In the genomic region with DNA sequence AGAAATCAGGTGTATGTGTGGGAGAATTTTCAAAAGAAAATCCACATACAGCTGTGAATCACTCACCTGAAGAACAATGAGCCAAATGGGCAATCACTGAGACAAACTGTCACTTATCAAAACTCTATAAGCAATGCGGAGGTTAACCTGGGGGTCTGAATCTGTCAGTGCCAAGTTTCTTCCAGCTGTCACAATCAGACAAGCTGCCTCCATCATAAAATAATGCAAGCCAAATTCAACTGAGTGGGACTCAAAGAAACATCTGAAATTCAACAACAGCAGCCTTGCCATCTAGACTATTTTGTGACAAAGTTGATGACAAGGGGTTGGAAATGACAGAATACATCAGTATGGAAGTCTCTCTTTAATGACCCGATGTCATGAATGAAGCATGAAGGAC, we compare ENCODE assay signal across 28 cellular contexts.
"Had no signal": no experiment of that assay in that cellular context is flagged by ENCODE, and none has a peak within 500 bp of the region (broad histone marks: within the 10 kb centered on the region; RNA-seq: fewer than 3 reads in every experiment).

No MANE protein-coding gene starts in this region.

- H3K27me3 ChIP-seq: stomach, suprapubic skin, testis, thyroid gland, tibial artery, tibial nerve, transverse colon, upper lobe of left lung, upper lobe of right lung, uterus, vagina had no signal

- H3K27me3 Mint-ChIP-seq: stimulated activated memory B cell treated with anti-CD40 and anti-IgM and Interleukin-4, amounts not matched to agents 10 μg/mL and 1 μg/mL and 100 μg/mL, for 72 hours; stimulated activated naive B cell treated with anti-CD40 and anti-IgM and Interleukin-4, amounts not matched to agents 10 μg/mL and 1 μg/mL and 100 μg/mL, for 72 hours; stimulated activated naive CD8-positive, alpha-beta T cell treated with anti-CD3 and anti-CD28 coated beads, Interleukin-15, amount 100 ng/mL, for 72 hours; stimulated activated naive CD8-positive, alpha-beta T cell treated with anti-CD3 and anti-CD28 coated beads, Interleukin-15, Interleukin-2, amounts not matched to agents 100 ng/mL and 50 ng/mL, for 24 hours; type B pancreatic cell had no signal

- H3K9me3 ChIP-seq: suprapubic skin, testis, thyroid gland, transverse colon, upper lobe of left lung, upper lobe of right lung, uterus, vagina had no signal

- H3K4me1 ChIP-seq: stomach, suprapubic skin, testis, thyroid gland, tibial nerve, transverse colon, upper lobe of left lung, upper lobe of right lung, uterus, vagina had no signal

- H3K9me3 Mint-ChIP-seq: type B pancreatic cell had no signal

- H3K36me3 Mint-ChIP-seq: stimulated activated effector memory CD8-positive, alpha-beta T cell treated with anti-CD3 and anti-CD28 coated beads, Interleukin-12 subunit alpha, Interleukin-12 subunit beta, amount 100 ng/mL, for 72 hours; stimulated activated memory B cell treated with anti-CD40 and anti-IgM and Interleukin-4, amounts not matched to agents 10 μg/mL and 1 μg/mL and 100 μg/mL, for 72 hours; stimulated activated naive B cell treated with anti-CD40 and anti-IgM and Interleukin-4, amounts not matched to agents 10 μg/mL and 1 μg/mL and 100 μg/mL, for 72 hours; type B pancreatic cell had no signal

- H3K4me1 Mint-ChIP-seq: stimulated activated effector memory CD8-positive, alpha-beta T cell treated with anti-CD3 and anti-CD28 coated beads, Interleukin-12 subunit alpha, Interleukin-12 subunit beta, amount 100 ng/mL, for 72 hours; stimulated activated memory B cell treated with anti-CD40 and anti-IgM and Interleukin-4, amounts not matched to agents 10 μg/mL and 1 μg/mL and 100 μg/mL, for 72 hours; stimulated activated naive B cell treated with anti-CD40 and anti-IgM and Interleukin-4, amounts not matched to agents 10 μg/mL and 1 μg/mL and 100 μg/mL, for 72 hours; stimulated activated naive CD8-positive, alpha-beta T cell treated with anti-CD3 and anti-CD28 coated beads, Interleukin-15, amount 100 ng/mL, for 72 hours had no signal

- DNase-seq: stimulated activated CD4-positive, alpha-beta T cell treated with anti-CD3 and anti-CD28 coated beads, Interleukin-2, amount 100 ng/mL, for 48 hours; stimulated activated CD4-positive, alpha-beta T cell treated with anti-CD3 and anti-CD28 coated beads, Interleukin-4, amount 100 ng/mL, for 1 hour; stimulated activated CD4-positive, alpha-beta T cell treated with anti-CD3 and anti-CD28 coated beads, Interleukin-4, amount 100 ng/mL, for 24 hours; stimulated activated CD4-positive, alpha-beta T cell treated with anti-CD3 and anti-CD28 coated beads, Interleukin-4, amount 100 ng/mL, for 4 hours; stimulated activated CD8-positive, alpha-beta memory T cell treated with anti-CD3 and anti-CD28 coated beads, Interleukin-4, amount 100 ng/mL, for 48 hours; stimulated activated naive B cell treated with anti-CD40 and anti-IgM and Interleukin-4, amounts not matched to agents 10 μg/mL and 1 μg/mL and 100 μg/mL, for 72 hours; stimulated activated naive CD4-positive, alpha-beta T cell; stimulated activated naive CD4-positive, alpha-beta T cell treated with Interleukin-2 at 50 U/mL for 16 hours; stimulated activated naive CD8-positive, alpha-beta T cell treated with anti-CD3 and anti-CD28 coated beads, Interleukin-15, amount 100 ng/mL, for 72 hours; stimulated activated naive CD8-positive, alpha-beta T cell treated with anti-CD3 and anti-CD28 coated beads, Interleukin-15, Interleukin-2, amounts not matched to agents 100 U/mL and 50 U/mL, for 24 hours; stomach; substantia nigra; testis; thyroid gland; tibial artery; transverse colon; trophoblast cell; upper lobe of left lung; upper lobe of right lung; uterus had no signal

- H3K4me3 ChIP-seq: stomach, suprapubic skin, testis, thoracic aorta, thyroid gland, tibial artery, tibial nerve, transverse colon, upper lobe of left lung, upper lobe of right lung, uterus, vagina had no signal

- ATAC-seq: stimulated activated effector memory CD8-positive, alpha-beta T cell treated with anti-CD3 and anti-CD28 coated beads, Interleukin-12 subunit alpha, Interleukin-12 subunit beta, amount 100 ng/mL, for 72 hours; stimulated activated memory B cell treated with anti-CD40 and anti-IgM and Interleukin-4, amounts not matched to agents 10 μg/mL and 1 μg/mL and 100 μg/mL, for 72 hours; stimulated activated naive B cell treated with anti-CD40 and anti-IgM and Interleukin-4, amounts not matched to agents 10 μg/mL and 1 μg/mL and 100 μg/mL, for 72 hours; stimulated activated naive CD8-positive, alpha-beta T cell treated with anti-CD3 and anti-CD28 coated beads, Interleukin-15, amount 100 ng/mL, for 72 hours; stimulated activated naive CD8-positive, alpha-beta T cell treated with anti-CD3 and anti-CD28 coated beads, Interleukin-15, Interleukin-2, amounts not matched to agents 100 U/mL and 50 U/mL, for 24 hours; upper lobe of right lung had no signal

- H3K27ac ChIP-seq: stomach, suprapubic skin, testis, thyroid gland, tibial artery, tibial nerve, transverse colon, upper lobe of left lung, upper lobe of right lung, uterus, vagina had no signal

- H3K36me3 ChIP-seq: stomach, suprapubic skin, thoracic aorta, thyroid gland, tibial artery, transverse colon, upper lobe of left lung, upper lobe of right lung, uterus, vagina had no signal

- H3K27ac Mint-ChIP-seq: stimulated activated effector memory CD8-positive, alpha-beta T cell treated with anti-CD3 and anti-CD28 coated beads, Interleukin-12 subunit alpha, Interleukin-12 subunit beta, amount 100 ng/mL, for 72 hours; stimulated activated memory B cell treated with anti-CD40 and anti-IgM and Interleukin-4, amounts not matched to agents 10 μg/mL and 1 μg/mL and 100 μg/mL, for 72 hours; stimulated activated naive B cell treated with anti-CD40 and anti-IgM and Interleukin-4, amounts not matched to agents 10 μg/mL and 1 μg/mL and 100 μg/mL, for 72 hours; stimulated activated naive CD8-positive, alpha-beta T cell treated with anti-CD3 and anti-CD28 coated beads, Interleukin-15, Interleukin-2, amounts not matched to agents 100 ng/mL and 50 ng/mL, for 24 hours; type B pancreatic cell had no signal

- H3K4me3 Mint-ChIP-seq: stimulated activated effector memory CD8-positive, alpha-beta T cell treated with anti-CD3 and anti-CD28 coated beads, Interleukin-12 subunit alpha, Interleukin-12 subunit beta, amount 100 ng/mL, for 72 hours; stimulated activated memory B cell treated with anti-CD40 and anti-IgM and Interleukin-4, amounts not matched to agents 10 μg/mL and 1 μg/mL and 100 μg/mL, for 72 hours; stimulated activated naive B cell treated with anti-CD40 and anti-IgM and Interleukin-4, amounts not matched to agents 10 μg/mL and 1 μg/mL and 100 μg/mL, for 72 hours; stimulated activated naive CD8-positive, alpha-beta T cell treated with anti-CD3 and anti-CD28 coated beads, Interleukin-15, amount 100 ng/mL, for 72 hours; stimulated activated naive CD8-positive, alpha-beta T cell treated with anti-CD3 and anti-CD28 coated beads, Interleukin-15, Interleukin-2, amounts not matched to agents 100 ng/mL and 50 ng/mL, for 24 hours; type B pancreatic cell had no signal
